ENCODE assay signal across 27 cellular contexts in genomic region chr2:15718103-15718943, GRCh38.
DNase-seq lines count a peak whose midpoint lies in the region; ATAC-seq and TF ChIP-seq lines count a peak whose summit lies in the region.
"Had no signal": no experiment of that assay in that cellular context is flagged by ENCODE, and none has a peak within 500 bp of the region (broad histone marks: within the 10 kb centered on the region; RNA-seq: fewer than 3 reads in every experiment).

No MANE protein-coding gene starts in this region.

- no peak overlapping the region for H3K23ac ChIP-seq in mesenchymal stem cell (ENCODE audit: low read length in 2 of 2)

- no peak overlapping the region for H3K9ac ChIP-seq in mesenchymal stem cell (ENCODE audit: low read length)

- no peak overlapping the region for H4K8ac ChIP-seq in mesenchymal stem cell (ENCODE audit: low read length)

- no peak overlapping the region for H3K4ac ChIP-seq in mesenchymal stem cell (ENCODE audit: low read depth in 1 of 2, low read length in 2 of 2)

- no peak overlapping the region for H2BK12ac ChIP-seq in mesenchymal stem cell (ENCODE audit: low read length in 2 of 2)

- H3K36me3 ChIP-seq in mesenchymal stem cell (ENCODE audit: control insufficient read depth in 1 of 2, insufficient read depth in 2 of 2, low read depth in 1 of 2, low read length in 2 of 2) = no peaks in the 10 kb centered on the region
- H3K36me3 ChIP-seq: HAP-1, MG63 had no signal

- peak; percentile 54 for DNase-seq in coronary artery (ENCODE audit: low spot score)
- DNase-seq in mesenchymal stem cell = no peak
- no peak for DNase-seq in neural crest cell (ENCODE audit: low read depth, low spot score)
- DNase-seq in activated effector memory CD4-positive, alpha-beta T cell treated with Interleukin-2 at 50 U/mL for 16 hours = no peak
- no peak for DNase-seq in AG08396 (ENCODE audit: low spot score)
- DNase-seq in superior temporal gyrus (ENCODE audit: extremely low spot score) = no peak
- DNase-seq: CD8-positive, alpha-beta memory T cell; DMS 273 treated with DMSO at 0.1 percent for 48 hours; DMS79; EL; GDM1; HFFc6; IMR-90; KG1; MG63; NCI-H1105 treated with DMSO at 0.1 percent for 48 hours; NCI-H146; NCI-H2029; NCI-H446; NCI-H524 treated with DMSO at 0.1 percent for 48 hours; NCI-H774 had no signal

- H3K4me1 Mint-ChIP-seq in neural crest cell = peaks cover 37% of the 10 kb centered on the region
- H3K4me1 Mint-ChIP-seq: CD14-positive monocyte; CD8-positive, alpha-beta memory T cell had no signal

- no peak overlapping the region for H2AFZ ChIP-seq in mesenchymal stem cell (ENCODE audit: low read depth, low read length)
- H2AFZ ChIP-seq: GM23338 had no signal

- TF ChIP-seq CTCF in coronary artery (IDR thresholded peaks at IDR 0.05) (no peak), neural crest cell (conservative IDR thresholded peaks at IDR 0.05) (no peak)

- peaks cover 8 to 27% of the 10 kb centered on the region in 2 experiments for H3K27me3 ChIP-seq in mesenchymal stem cell (ENCODE audit: control insufficient read depth in 1 of 2, insufficient read depth in 1 of 2, low read length in 2 of 2)
- H3K27me3 ChIP-seq: MG63 had no signal

- peak overlapping the region; percentile 80 for H2AK5ac ChIP-seq in mesenchymal stem cell (ENCODE audit: low read length, severe bottlenecking)

- H3K4me3 ChIP-seq in coronary artery = no peak overlapping the region
- H3K4me3 ChIP-seq in mesenchymal stem cell (ENCODE audit: insufficient read depth in 1 of 2, low read depth in 1 of 2, low read length in 2 of 2) = no peak overlapping the region
- H3K4me3 ChIP-seq: A549, GM12878, GM23338, HAP-1, MG63 had no signal

- no peaks in the 10 kb centered on the region for H3K36me3 Mint-ChIP-seq in neural crest cell (ENCODE audit: low read depth)
- H3K36me3 Mint-ChIP-seq: CD14-positive monocyte; CD8-positive, alpha-beta memory T cell had no signal

- H3K14ac ChIP-seq in mesenchymal stem cell (ENCODE audit: low read length in 2 of 2) = no peak overlapping the region

- no peak overlapping the region for H4K91ac ChIP-seq in mesenchymal stem cell (ENCODE audit: low read length)

- peaks cover 3% of the 10 kb centered on the region for H3K9me3 Mint-ChIP-seq in neural crest cell
- H3K9me3 Mint-ChIP-seq: CD8-positive, alpha-beta memory T cell; GM23338; HFFc6 had no signal

- H3K27ac ChIP-seq in coronary artery = no peak overlapping the region
- no peak overlapping the region for H3K27ac ChIP-seq in mesenchymal stem cell (ENCODE audit: low read length, poor library complexity, severe bottlenecking)
- H3K27ac ChIP-seq: A549 had no signal

- ATAC-seq in activated CD4-positive, CD25-positive, alpha-beta regulatory T cell treated with anti-CD3 and anti-CD28 coated beads, Interleukin-2, amount 50 U/mL, for 24 hours = no peak
- ATAC-seq: A549, GM12878, GM23338 had no signal

- peak overlapping the region; percentile 69 for H3K27ac Mint-ChIP-seq in neural crest cell (ENCODE audit: unreplicated experiment)
- H3K27ac Mint-ChIP-seq: CD8-positive, alpha-beta memory T cell; GM23338; HFFc6 had no signal

- peaks cover 9% of the 10 kb centered on the region for H3K4me1 ChIP-seq in mesenchymal stem cell (ENCODE audit: control insufficient read depth, insufficient read depth, low read depth, low read length)
- H3K4me1 ChIP-seq: A549, HAP-1 had no signal

- 75% methylated on average over 8 of the region's 8 CpGs for WGBS in mesenchymal stem cell

- H2BK15ac ChIP-seq in mesenchymal stem cell (ENCODE audit: low read depth, poor library complexity, severe bottlenecking) = no peak overlapping the region

- no peak overlapping the region for H2BK120ac ChIP-seq in mesenchymal stem cell (ENCODE audit: low read depth, low read length)

- no peaks in the 10 kb centered on the region for H3K27me3 Mint-ChIP-seq in neural crest cell (ENCODE audit: low read depth)

- no peaks in the 10 kb centered on the region for H3K9me3 ChIP-seq in mesenchymal stem cell (ENCODE audit: control insufficient read depth, low read length)
- H3K9me3 ChIP-seq: A549, HAP-1, MG63 had no signal

- no peak overlapping the region for H3K4me3 Mint-ChIP-seq in neural crest cell
- H3K4me3 Mint-ChIP-seq: CD14-positive monocyte; CD8-positive, alpha-beta memory T cell; GM23338; HFFc6 had no signal

- H3K18ac ChIP-seq in mesenchymal stem cell (ENCODE audit: low read depth in 1 of 2, low read length in 2 of 2) = no peak overlapping the region

- H3K4me2 ChIP-seq in mesenchymal stem cell (ENCODE audit: low read length, poor library complexity, severe bottlenecking) = no peak overlapping the region
- H3K4me2 ChIP-seq: A549, GM23338 had no signal

- no peaks in the 10 kb centered on the region for H3K79me1 ChIP-seq in mesenchymal stem cell (replicated peaks; ENCODE audit: low read length, poor library complexity, severe bottlenecking)

- H2BK5ac ChIP-seq in mesenchymal stem cell (ENCODE audit: low read depth, low read length, poor library complexity, severe bottlenecking) = no peak overlapping the region
